ENCODE assay signal across 8 cellular contexts in the genomic region with DNA sequence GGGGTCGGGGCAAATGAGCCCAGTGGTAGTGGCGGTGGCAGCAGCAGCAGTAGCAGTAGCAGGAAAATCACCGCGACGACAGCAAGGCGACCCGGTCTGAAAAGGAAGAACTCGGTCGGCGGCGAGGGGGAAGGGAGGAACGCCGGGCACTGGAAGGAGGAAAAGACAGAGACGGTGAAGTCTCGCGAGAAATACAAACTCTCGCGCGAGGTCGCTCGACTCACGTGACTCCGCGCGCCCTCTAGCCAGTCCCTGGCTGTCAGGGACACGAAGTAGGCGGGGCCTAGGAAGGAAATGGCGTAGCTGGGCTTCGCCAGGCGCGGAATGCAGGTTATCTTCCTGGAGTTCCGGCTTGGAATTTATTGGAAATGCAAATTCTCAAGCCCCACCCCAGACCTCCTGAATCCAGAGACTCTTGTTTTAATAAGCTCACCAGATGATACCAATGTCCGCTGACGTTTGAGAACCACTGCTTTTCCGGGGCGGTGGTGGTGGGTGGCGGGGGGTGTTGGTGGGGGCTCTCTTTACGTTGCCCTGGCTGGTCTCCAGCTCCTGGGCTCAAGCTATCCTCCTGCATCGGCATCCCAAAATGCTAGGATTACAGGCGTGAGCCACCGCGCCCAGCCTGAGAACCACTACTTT. TPM values are rescaled to one million over a fixed set of nuclear protein-coding genes. Genes with fewer than 3 reads are reported as not detected.
DNase-seq lines count a peak whose midpoint lies in the region; ATAC-seq, FAIRE-seq and TF ChIP-seq lines count a peak whose summit lies in the region.

A gene (minus strand): TSS at position 141 of the 642 bp plus-strand sequence. CDS start 1,333 bp downstream, outside the sequence.

- no peaks in the 10 kb centered on the region for H3K4me1 ChIP-seq in BE2C

- H3K9me3 ChIP-seq in BE2C = no peaks in the 10 kb centered on the region

- no peak for TF ChIP-seq CTCF in BE2C (IDR thresholded peaks at IDR 0.05; ENCODE audit: low read depth, low read length)

- peaks cover 38% of the 10 kb centered on the region for H3K36me3 ChIP-seq in BE2C

- ATAC-seq in HG03460 (IDR thresholded peaks at IDR 0.05; ENCODE audit: unreplicated experiment) = peak; percentile 93

- peak; percentile 97 for DNase-seq in BE2C
- peak; percentile 89 for DNase-seq in GM19240 (ENCODE audit: insufficient read length, low spot score)
- peak; percentile 97 to 98 for DNase-seq in NCI-H526 (lab: John Stamatoyannopoulos, UW)
- peak; percentile 98 for DNase-seq in activated CD4-positive, alpha-beta T cell treated with anti-CD3 and anti-CD28 coated beads for 48 hours
- peak; percentile 94 for DNase-seq in kidney glomerular epithelial cell (lab: John Stamatoyannopoulos, UW)
- DNase-seq in stimulated activated CD4-positive, alpha-beta T cell treated with anti-CD3 and anti-CD28 coated beads, Interleukin-1b, Interleukin-23, amount 100 ng/mL, for 1 hour (ENCODE audit: low read depth in 2 of 2) = peak; percentile 91 to 94

- peak within 1 kb of the TSS; percentile 94 for H3K4me3 ChIP-seq in BE2C (ENCODE audit: low read depth, low read length)

- peak; percentile 77 for FAIRE-seq in colon (lab: Jason Lieb, UNC)

- H3K27me3 ChIP-seq in BE2C = no peaks in the 10 kb centered on the region

RNA-seq across cellular contexts. Expression of the gene that starts here (rescaled TPM):
- 58.2 TPM for polyA plus RNA-seq in BE2C (2012; ENCODE audit: insufficient read depth, insufficient read length, low read depth)

Comparison
In these comparisons a context has a peak if more than half of its experiments do, and no peak if none do; other contexts are left out.
1. Peak in every context shown above with its lines: DNase-seq, ATAC-seq and H3K4me3 ChIP-seq.